Comparison of ENCODE assay signal across 17 cellular contexts in genomic region chr3:14298442-14298841, GRCh38.
"Had no signal": no experiment of that assay in that cellular context is flagged by ENCODE, and none has a peak within 500 bp of the region (broad histone marks: within the 10 kb centered on the region; RNA-seq: fewer than 3 reads in every experiment).

No MANE protein-coding gene starts in this region.

- H3K27ac Mint-ChIP-seq: activated naive CD4-positive, alpha-beta T cell treated with anti-CD3 and anti-CD28 coated beads, Interleukin-2, amount 50 U/mL, for 24 hours; memory B cell; naive B cell; progenitor cell of endocrine pancreas had no signal

- H3K4me3 ChIP-seq: left lung, upper lobe of right lung had no signal

- H3K36me3 Mint-ChIP-seq: activated naive CD4-positive, alpha-beta T cell treated with anti-CD3 and anti-CD28 coated beads, Interleukin-2, amount 50 U/mL, for 24 hours; memory B cell; naive B cell had no signal

- H3K9me3 Mint-ChIP-seq: activated naive CD4-positive, alpha-beta T cell treated with anti-CD3 and anti-CD28 coated beads, Interleukin-2, amount 50 U/mL, for 24 hours; memory B cell had no signal

- H3K27me3 ChIP-seq: dorsolateral prefrontal cortex, upper lobe of right lung had no signal

- H3K4me1 ChIP-seq: left lung had no signal

- H3K27ac ChIP-seq: left lung, upper lobe of right lung had no signal

- H3K4me1 Mint-ChIP-seq: activated naive CD4-positive, alpha-beta T cell treated with anti-CD3 and anti-CD28 coated beads, Interleukin-2, amount 50 U/mL, for 24 hours had no signal

- H3K4me3 Mint-ChIP-seq: activated naive CD4-positive, alpha-beta T cell treated with anti-CD3 and anti-CD28 coated beads, Interleukin-2, amount 50 U/mL, for 24 hours; memory B cell had no signal

- H3K9me3 ChIP-seq: heart left ventricle, left lung, upper lobe of right lung had no signal

- H3K36me3 ChIP-seq: heart left ventricle, left lung, upper lobe of right lung had no signal

- ATAC-seq: stimulated activated naive CD8-positive, alpha-beta T cell treated with anti-CD3 and anti-CD28 coated beads, Interleukin-15, Interleukin-2, amounts not matched to agents 100 U/mL and 50 U/mL, for 24 hours had no signal

- DNase-seq: activated CD4-positive, alpha-beta T cell treated with anti-CD3 and anti-CD28 coated beads, Interleukin-2, amount 50 U/mL, for 1 hour; activated effector memory CD4-positive, alpha-beta T cell treated with Interleukin-2 at 50 U/mL for 16 hours; activated T-cell treated with anti-CD3 and anti-CD28 coated beads, Interleukin-2, amount 50 U/mL, for 1 hour; foreskin melanocyte; islet precursor cell; left lung; naive B cell; stimulated activated CD4-positive, alpha-beta T cell treated with anti-CD3 and anti-CD28 coated beads, Interleukin-4, amount 100 ng/mL, for 1 hour; stimulated activated CD8-positive, alpha-beta memory T cell treated with anti-CD3 and anti-CD28 coated beads, Interleukin-4, amount 100 ng/mL, for 48 hours; stimulated activated naive CD8-positive, alpha-beta T cell treated with anti-CD3 and anti-CD28 coated beads, Interleukin-15, Interleukin-2, amounts not matched to agents 100 U/mL and 50 U/mL, for 24 hours; T-helper 2 cell; upper lobe of right lung had no signal
